Comparison of ENCODE assay signal across 11 cellular contexts in genomic region chr1:234231061-234231892, GRCh38.
A peak's percentile ranks its signal among the peaks of the same experiment; 100 is the strongest.
DNase-seq lines count a peak whose midpoint lies in the region; ATAC-seq and TF ChIP-seq lines count a peak whose summit lies in the region.
"Had no signal": no experiment of that assay in that cellular context is flagged by ENCODE, and none has a peak within 500 bp of the region (broad histone marks: within the 10 kb centered on the region; RNA-seq: fewer than 3 reads in every experiment).

No MANE protein-coding gene starts in this region.

- no peaks in the 10 kb centered on the region for H3K4me1 ChIP-seq in PC-3 (ENCODE audit: insufficient read depth, low read length)
- H3K4me1 ChIP-seq: breast epithelium, suprapubic skin had no signal

- H3K4me3 ChIP-seq in AG04450 (ENCODE audit: low read depth, low read length) (no peak overlapping the region), GM12875 (ENCODE audit: low read depth, low read length) (peak overlapping the region; percentile 13), PC-3 (ENCODE audit: low read length) (no peak overlapping the region)
- H3K4me3 ChIP-seq: breast epithelium, suprapubic skin had no signal

- no peaks in the 10 kb centered on the region for H3K79me2 ChIP-seq in PC-3 (ENCODE audit: low read length)

- H3K27me3 ChIP-seq in AG04450 (ENCODE audit: control insufficient read depth, insufficient read depth, low read length) = no peaks in the 10 kb centered on the region
- H3K27me3 ChIP-seq in PC-3 (ENCODE audit: low read length) = no peaks in the 10 kb centered on the region
- H3K27me3 ChIP-seq: breast epithelium had no signal

- H3K4me2 ChIP-seq in PC-3 (ENCODE audit: low read length) = no peak overlapping the region

- H3K9ac ChIP-seq in PC-3 (ENCODE audit: low read length) = no peak overlapping the region

- no peak overlapping the region for H2AFZ ChIP-seq in PC-3 (ENCODE audit: low read length)

- ATAC-seq in PC-3 = peak; percentile 29; the same call in 1 of the 2 replicates
- no peak for ATAC-seq in GM19463 (IDR thresholded peaks at IDR 0.05; ENCODE audit: unreplicated experiment)

- peaks cover 19% of the 10 kb centered on the region for H3K4me1 Mint-ChIP-seq in glutamatergic neuron (ENCODE audit: low read depth, unreplicated experiment)
- peaks cover 7% of the 10 kb centered on the region for H3K4me1 Mint-ChIP-seq in T-helper 2 cell treated with Interferon-gamma antibody and Interleukin-4, amounts not matched to agents 5 μg/mL and 100 μg/mL, for 36 hours (ENCODE audit: low read depth)

- intact Hi-C loops in PC-3 (cut with micrococcal nuclease) = no loop called here

- H3K4me3 Mint-ChIP-seq in glutamatergic neuron (ENCODE audit: unreplicated experiment) = no peak overlapping the region
- no peak overlapping the region for H3K4me3 Mint-ChIP-seq in T-helper 2 cell treated with Interferon-gamma antibody and Interleukin-4, amounts not matched to agents 5 μg/mL and 100 μg/mL, for 36 hours

- H3K27me3 Mint-ChIP-seq in glutamatergic neuron (ENCODE audit: unreplicated experiment) = no peaks in the 10 kb centered on the region
- peaks cover 39% of the 10 kb centered on the region for H3K27me3 Mint-ChIP-seq in T-helper 2 cell treated with Interferon-gamma antibody and Interleukin-4, amounts not matched to agents 5 μg/mL and 100 μg/mL, for 36 hours (ENCODE audit: low read depth)

- no peaks in the 10 kb centered on the region for H3K9me2 ChIP-seq in PC-3 (replicated peaks; ENCODE audit: low read length)

- no peak overlapping the region for H3K27ac Mint-ChIP-seq in glutamatergic neuron (ENCODE audit: unreplicated experiment)
- H3K27ac Mint-ChIP-seq in T-helper 2 cell treated with Interferon-gamma antibody and Interleukin-4, amounts not matched to agents 5 μg/mL and 100 μg/mL, for 36 hours = no peak overlapping the region

- H4K20me1 ChIP-seq in PC-3 (ENCODE audit: low read length) = no peaks in the 10 kb centered on the region

- H3K9me3 ChIP-seq in AG04450 (ENCODE audit: control insufficient read depth, insufficient read depth, low read length) = no peaks in the 10 kb centered on the region
- H3K9me3 ChIP-seq in PC-3 (ENCODE audit: low read length) = no peaks in the 10 kb centered on the region
- H3K9me3 ChIP-seq: breast epithelium, suprapubic skin had no signal

- H3F3A ChIP-seq in PC-3 (ENCODE audit: low read length, unreplicated experiment) = no peaks in the 10 kb centered on the region

- CTCF ChIA-PET in AG04450 (lab: Charles Lee) (no interaction called here), PC-3 (lab: Charles Lee) (no interaction called here)

- H3K36me3 ChIP-seq in PC-3 (ENCODE audit: low read depth, low read length) = no peaks in the 10 kb centered on the region
- H3K36me3 ChIP-seq: breast epithelium, suprapubic skin had no signal

- H3K9me3 Mint-ChIP-seq in glutamatergic neuron (ENCODE audit: unreplicated experiment) = peaks cover 2% of the 10 kb centered on the region
- H3K9me3 Mint-ChIP-seq in T-helper 2 cell treated with Interferon-gamma antibody and Interleukin-4, amounts not matched to agents 5 μg/mL and 100 μg/mL, for 36 hours = no peaks in the 10 kb centered on the region

- no peak for DNase-seq in AG04450 (ENCODE audit: low read depth, low spot score)
- no peak for DNase-seq in PC-3
- peak; percentile 47 for DNase-seq in glutamatergic neuron
- DNase-seq in T-helper 2 cell treated with Interferon-gamma antibody and Interleukin-4, amounts not matched to agents 5 μg/mL and 100 μg/mL, for 36 hours (ENCODE audit: low spot score) = no peak
- DNase-seq in middle frontal gyrus (ENCODE audit: extremely low spot score, low spot score) = no peak
- no peak for DNase-seq in kidney glomerular epithelial cell (lab: John Stamatoyannopoulos, UW)
- DNase-seq: DMS153 had no signal

- POLR2A ChIA-PET in AG04450 (lab: Yijun Ruan, JAX) = no interaction called here
- POLR2A ChIA-PET in PC-3 (lab: Charles Lee; ENCODE audit: unreplicated experiment) = no interaction called here

- H3K36me3 Mint-ChIP-seq in glutamatergic neuron (ENCODE audit: unreplicated experiment) = no peaks in the 10 kb centered on the region
- no peaks in the 10 kb centered on the region for H3K36me3 Mint-ChIP-seq in T-helper 2 cell treated with Interferon-gamma antibody and Interleukin-4, amounts not matched to agents 5 μg/mL and 100 μg/mL, for 36 hours (ENCODE audit: low read depth)

- no TSS peak for BruUV-seq in PC-3 (replicated peaks; lab: Mats Ljungman, UMichigan)

- TF ChIP-seq CTCF in AG04450 (IDR thresholded peaks at IDR 0.05; ENCODE audit: low read depth, low read length) (peak; percentile 30; the same call in 1 of the 2 replicates), GM12875 (IDR thresholded peaks at IDR 0.05; ENCODE audit: borderline replicate concordance, insufficient read depth, low read depth, low read length) (peak; percentile 61), PC-3 (conservative IDR thresholded peaks at IDR 0.05; ENCODE audit: low read depth, low read length) (peak; percentile 42), glutamatergic neuron (IDR thresholded peaks at IDR 0.05; ENCODE audit: partially characterized antibody, unreplicated experiment) (peak; percentile 49)

- H3K27ac ChIP-seq in AG04450 (ENCODE audit: low read depth, low read length) (no peak overlapping the region), PC-3 (ENCODE audit: low read length) (no peak overlapping the region)
- H3K27ac ChIP-seq: breast epithelium, suprapubic skin had no signal
